Comparison of ENCODE assay signal across 30 cellular contexts in genomic region chr2:186303091-186303490, GRCh38.
"Had no signal": no experiment of that assay in that cellular context is flagged by ENCODE, and none has a peak within 500 bp of the region (broad histone marks: within the 10 kb centered on the region; RNA-seq: fewer than 3 reads in every experiment).

No MANE protein-coding gene starts in this region.

- H3K27me3 ChIP-seq: pancreas, stomach, testis, thyroid gland, transverse colon, upper lobe of left lung, vagina had no signal

- ATAC-seq: mucosa of descending colon; naive thymus-derived CD4-positive, alpha-beta T cell; pancreas; right cardiac atrium; sciatic nerve; stimulated activated naive B cell treated with anti-CD40 and anti-IgM and Interleukin-4, amounts not matched to agents 10 μg/mL and 1 μg/mL and 100 μg/mL, for 72 hours; stimulated activated naive CD8-positive, alpha-beta T cell treated with anti-CD3 and anti-CD28 coated beads, Interleukin-15, Interleukin-2, amounts not matched to agents 100 U/mL and 50 U/mL, for 24 hours had no signal

- H3K27me3 Mint-ChIP-seq: memory B cell; naive thymus-derived CD4-positive, alpha-beta T cell; stimulated activated naive B cell treated with anti-CD40 and anti-IgM and Interleukin-4, amounts not matched to agents 10 μg/mL and 1 μg/mL and 100 μg/mL, for 72 hours had no signal

- H3K4me1 ChIP-seq: left ventricle myocardium inferior, pancreas, prostate gland, stomach, testis, thyroid gland, upper lobe of left lung, vagina had no signal

- H3K27ac ChIP-seq: left ventricle myocardium inferior, pancreas, prostate gland, skin epidermis, stomach, testis, thyroid gland, transverse colon, upper lobe of left lung, vagina had no signal

- H3K36me3 ChIP-seq: left ventricle myocardium inferior, pancreas, prostate gland, stomach, thyroid gland, transverse colon, upper lobe of left lung, vagina had no signal

- H3K9me3 Mint-ChIP-seq: nephron, neural crest cell had no signal

- H3K9me3 ChIP-seq: left ventricle myocardium inferior, pancreas, prostate gland, stomach, testis, thyroid gland, transverse colon, upper lobe of left lung, vagina had no signal

- DNase-seq: hypothalamus; immature natural killer cell; left ventricle myocardium inferior; midbrain; mucosa of descending colon; naive thymus-derived CD4-positive, alpha-beta T cell; nucleus accumbens; pancreas; posterior cingulate gyrus; retina; right cardiac atrium; stimulated activated CD4-positive, alpha-beta T cell treated with anti-CD3 and anti-CD28 coated beads, Interleukin-12 subunit alpha, Interleukin-12 subunit beta, amount 100 ng/mL, for 4 hours; stimulated activated CD4-positive, alpha-beta T cell treated with anti-CD3 and anti-CD28 coated beads, Interleukin-15, amount 100 ng/mL, for 24 hours; stimulated activated CD4-positive, alpha-beta T cell treated with anti-CD3 and anti-CD28 coated beads, Interleukin-2, amount 100 ng/mL, for 24 hours; stimulated activated CD4-positive, alpha-beta T cell treated with anti-CD3 and anti-CD28 coated beads, Interleukin-4, amount 100 ng/mL, for 1 hour; stimulated activated naive B cell treated with anti-CD40 and anti-IgM and Interleukin-4, amounts not matched to agents 10 μg/mL and 1 μg/mL and 100 μg/mL, for 72 hours; stimulated activated naive CD8-positive, alpha-beta T cell treated with anti-CD3 and anti-CD28 coated beads, Interleukin-15, Interleukin-2, amounts not matched to agents 100 U/mL and 50 U/mL, for 24 hours; stomach; testis; thyroid gland; transverse colon; upper lobe of left lung had no signal

- H3K4me1 Mint-ChIP-seq: immature natural killer cell; memory B cell; naive thymus-derived CD4-positive, alpha-beta T cell; nephron; neural crest cell; stimulated activated naive B cell treated with anti-CD40 and anti-IgM and Interleukin-4, amounts not matched to agents 10 μg/mL and 1 μg/mL and 100 μg/mL, for 72 hours had no signal

- H3K27ac Mint-ChIP-seq: immature natural killer cell; memory B cell; naive thymus-derived CD4-positive, alpha-beta T cell; nephron; stimulated activated naive B cell treated with anti-CD40 and anti-IgM and Interleukin-4, amounts not matched to agents 10 μg/mL and 1 μg/mL and 100 μg/mL, for 72 hours had no signal

- H3K4me3 ChIP-seq: left ventricle myocardium inferior, lung, mucosa of descending colon, pancreas, prostate gland, skin epidermis, stomach, testis, thyroid gland, transverse colon, upper lobe of left lung, vagina had no signal

- H3K4me3 Mint-ChIP-seq: immature natural killer cell; memory B cell; naive thymus-derived CD4-positive, alpha-beta T cell; nephron; neural crest cell; stimulated activated naive B cell treated with anti-CD40 and anti-IgM and Interleukin-4, amounts not matched to agents 10 μg/mL and 1 μg/mL and 100 μg/mL, for 72 hours had no signal
